Comparison of ENCODE assay signal across 10 cellular contexts in the genomic region with DNA sequence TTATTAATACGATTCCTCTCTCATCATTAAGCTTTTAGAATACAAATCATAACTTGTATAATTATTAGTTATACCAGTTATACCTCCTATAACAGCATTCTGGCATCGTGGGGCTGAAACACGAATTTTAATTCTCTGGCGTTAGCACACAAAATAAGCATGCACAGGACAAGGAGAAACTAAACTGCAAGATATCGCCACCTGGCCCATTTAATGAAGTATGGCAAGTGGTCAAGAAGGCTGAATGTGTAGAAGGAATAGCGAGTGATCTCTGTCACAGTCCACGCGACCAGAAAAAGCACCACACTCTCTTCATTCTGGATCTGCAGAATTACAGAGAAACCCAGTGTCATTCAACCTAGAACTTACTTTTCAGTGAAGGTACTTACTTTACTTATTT. TPM values are rescaled to one million over a fixed set of nuclear protein-coding genes. Genes with fewer than 3 reads are reported as not detected.
DNase-seq lines count a peak whose midpoint lies in the region; ATAC-seq, FAIRE-seq and TF ChIP-seq lines count a peak whose summit lies in the region.
"Had no signal": no experiment of that assay in that cellular context is flagged by ENCODE, and none has a peak within 500 bp of the region (broad histone marks: within the 10 kb centered on the region; RNA-seq: fewer than 3 reads in every experiment).

No MANE protein-coding gene starts in this region.

- H3K79me1 ChIP-seq in mesendoderm (ENCODE audit: low read length), result no peaks in the 10 kb centered on the region

- DNase-seq in HuH-7 (ENCODE audit: low spot score) (peak; percentile 37), adrenal gland (no peak), mesendoderm (peak; percentile 51), NCI-H1930 (lab: John Stamatoyannopoulos, UW) (no peak), suprapubic skin (ENCODE audit: low spot score in 2 of 2) (no peak), NCI-H2196 (lab: John Stamatoyannopoulos, UW; ENCODE audit: unreplicated experiment) (no peak)
- DNase-seq: esophagus squamous epithelium had no signal

- intact Hi-C loops in adrenal gland (cut with DNase I), result no loop called here

- H3K4me3 ChIP-seq in adrenal gland, result no peak overlapping the region
- no peak overlapping the region for H3K4me3 ChIP-seq in mesendoderm (ENCODE audit: low read length)
- no peak overlapping the region for H3K4me3 ChIP-seq in suprapubic skin
- H3K4me3 ChIP-seq: esophagus squamous epithelium, HAP-1 had no signal

- ATAC-seq in HG03520 (IDR thresholded peaks at IDR 0.05; ENCODE audit: unreplicated experiment), result no peak

- WGBS in adrenal gland, 4 donors, result 45 to 54% (median 53%) methylated on average over 8 of the region's 8 CpGs
- WGBS in mesendoderm (ENCODE audit: extremely low coverage, insufficient coverage, low lambda C conversion rate), result 100% methylated on average over 1 of the region's 8 CpGs
- WGBS in suprapubic skin, result 47% methylated on average over 8 of the region's 8 CpGs

- H2BK15ac ChIP-seq in mesendoderm (replicated peaks; ENCODE audit: low read depth), result no peak overlapping the region

- H3K27ac ChIP-seq in adrenal gland (no peak overlapping the region), mesendoderm (ENCODE audit: low read depth, low read length) (no peak overlapping the region), suprapubic skin (no peak overlapping the region)
- H3K27ac ChIP-seq: esophagus squamous epithelium had no signal

- H2BK120ac ChIP-seq in mesendoderm (ENCODE audit: low read depth, low read length), result no peak overlapping the region

- no peak overlapping the region for H3K9ac ChIP-seq in mesendoderm (ENCODE audit: low read length)

- H3K27me3 ChIP-seq in adrenal gland (no peaks in the 10 kb centered on the region), mesendoderm (ENCODE audit: insufficient read depth, low read length, poor library complexity) (no peaks in the 10 kb centered on the region), suprapubic skin (no peaks in the 10 kb centered on the region)
- H3K27me3 ChIP-seq: esophagus squamous epithelium had no signal

- H4K5ac ChIP-seq in mesendoderm (ENCODE audit: low read length), result no peak overlapping the region

- H2AK5ac ChIP-seq in mesendoderm (ENCODE audit: low read length), result no peak overlapping the region

- TF ChIP-seq CTCF in adrenal gland (IDR thresholded peaks at IDR 0.05) (peak in 5 of 6 experiments; percentile 2 to 21 (median 15)), suprapubic skin (IDR thresholded peaks at IDR 0.05) (no peak)

- H3K4me1 ChIP-seq in adrenal gland (replicated peaks in 1 of 2) (no peaks in the 10 kb centered on the region), mesendoderm (ENCODE audit: control insufficient read depth, low read depth, low read length) (no peaks in the 10 kb centered on the region), suprapubic skin (no peaks in the 10 kb centered on the region)
- H3K4me1 ChIP-seq: esophagus squamous epithelium had no signal

- FAIRE-seq in G401.6 (lab: Jason Lieb, UNC), result peak; percentile 65

- TF ChIP-seq EP300 in suprapubic skin (IDR thresholded peaks at IDR 0.05), result no peak

- no peak overlapping the region for H3K18ac ChIP-seq in mesendoderm (ENCODE audit: low read length)

- H3K36me3 ChIP-seq in adrenal gland (replicated peaks in 1 of 2) (no peaks in the 10 kb centered on the region), mesendoderm (ENCODE audit: control insufficient read depth, insufficient read depth, low read length) (no peaks in the 10 kb centered on the region), suprapubic skin (no peaks in the 10 kb centered on the region)

- no peak overlapping the region for H2BK5ac ChIP-seq in mesendoderm (ENCODE audit: low read length)

- H3K56ac ChIP-seq in mesendoderm (ENCODE audit: low read length), result no peak overlapping the region

- H4K8ac ChIP-seq in mesendoderm (ENCODE audit: low read depth, low read length), result no peak overlapping the region

- H3K9me3 ChIP-seq in adrenal gland (replicated peaks in 1 of 3) (no peaks in the 10 kb centered on the region), suprapubic skin (no peaks in the 10 kb centered on the region)
- H3K9me3 ChIP-seq: esophagus squamous epithelium, HAP-1 had no signal

- H3K23ac ChIP-seq in mesendoderm (ENCODE audit: low read length), result no peak overlapping the region

- no peak for TF ChIP-seq POLR2A in adrenal gland (IDR thresholded peaks at IDR 0.05)
- TF ChIP-seq POLR2A in suprapubic skin (IDR thresholded peaks at IDR 0.05), result no peak

- H3K4me2 ChIP-seq in mesendoderm (ENCODE audit: low read length), result no peak overlapping the region

- H3K4ac ChIP-seq in mesendoderm (ENCODE audit: low read depth, low read length), result no peak overlapping the region

- H3K79me2 ChIP-seq in mesendoderm (ENCODE audit: control insufficient read depth, insufficient read depth, low read length), result no peaks in the 10 kb centered on the region

RNA-seq across cellular contexts. Expression of gene HACD1, which starts 18.1 kb away (rescaled TPM):
- total RNA-seq in adrenal gland, result 10 to 100 TPM in 7 of 8 donors, 1 to 10 TPM in 1; 1.4 to 23.1 (median 17.2) TPM
- polyA plus RNA-seq in adrenal gland, result 10 to 100 TPM; 20.1 to 21.9 (median 21.6) TPM
- polyA plus RNA-seq in mesendoderm (2013, experiment 1 of 2), result 24.1 TPM
- polyA plus RNA-seq in mesendoderm (2013, experiment 2 of 2), result 24.0 TPM
- 10 to 100 TPM in 1 of 4 donors, 1 to 10 TPM in 2, under 1 TPM in 1; 0.53 to 11.5 (median 3.7) TPM for total RNA-seq in suprapubic skin

RNA-seq across cellular contexts. Expression of gene STAM, which starts 44.9 kb away (rescaled TPM):
- total RNA-seq in adrenal gland (10 to 100 TPM; 22.4 to 37.0 (median 28.4) TPM), suprapubic skin (10 to 100 TPM; 19.4 to 28.6 (median 22.8) TPM)
- polyA plus RNA-seq in adrenal gland, result 10 to 100 TPM; 10.3 to 58.4 (median 13.3) TPM
- polyA plus RNA-seq in mesendoderm (2013, experiment 1 of 2), result 29.6 TPM
- polyA plus RNA-seq in mesendoderm (2013, experiment 2 of 2), result 29.5 TPM

Comparison
In these comparisons a context has a peak if more than half of its experiments do, and no peak if none do; other contexts are left out.
1. DNase-seq: peak in HuH-7 (single experiment) and mesendoderm (single experiment); none in adrenal gland (0 of 7), NCI-H1930 (0 of 2), suprapubic skin (0 of 2) and NCI-H2196 (single experiment).
2. CTCF ChIP-seq: peak in adrenal gland (5 of 6); none in suprapubic skin (0 of 2).